In the genomic region with DNA sequence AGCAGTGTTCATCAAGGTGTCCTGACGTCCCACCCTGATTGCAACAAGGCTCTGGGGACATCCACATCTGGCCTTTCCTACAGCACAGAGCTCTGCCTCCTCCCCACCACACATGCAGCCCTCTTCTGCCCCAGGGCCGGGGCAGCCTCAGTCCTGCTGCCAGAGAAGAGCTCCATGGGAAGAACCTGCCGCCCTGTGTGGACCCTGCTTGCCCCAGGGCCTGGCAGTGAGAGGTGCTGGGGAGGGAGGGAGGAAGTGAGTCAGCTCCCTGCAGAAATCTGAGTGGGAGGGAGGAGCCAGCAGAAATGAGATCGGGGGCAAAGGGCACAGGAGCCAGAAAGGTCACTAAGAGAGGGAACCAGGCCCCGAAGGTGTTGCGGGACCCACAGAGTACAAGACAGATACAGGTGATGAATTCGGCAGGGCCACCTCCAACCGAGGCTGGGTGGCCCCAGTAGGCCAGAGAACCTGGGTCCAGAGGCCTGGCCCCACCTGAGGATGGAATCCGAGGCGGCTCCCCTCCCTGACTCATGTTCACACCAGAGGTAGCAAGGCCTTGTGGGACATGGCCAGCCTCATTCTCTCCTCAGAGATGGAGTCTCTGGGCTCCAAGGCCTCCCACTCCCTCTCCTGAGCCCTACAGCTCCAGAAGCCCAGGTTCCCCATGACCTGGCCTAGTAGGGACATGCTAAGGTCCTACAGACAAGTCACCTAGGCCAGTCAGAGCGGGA, we compare ENCODE assay signal across 8 cellular contexts. TPM values are rescaled to one million over a fixed set of nuclear protein-coding genes. Genes with fewer than 3 reads are reported as not detected.
DNase-seq lines count a peak whose midpoint lies in the region; ATAC-seq and TF ChIP-seq lines count a peak whose summit lies in the region.

No MANE protein-coding gene starts in this region.

- ATAC-seq in central memory CD8-positive, alpha-beta T cell (replicated peaks; ENCODE audit: extremely low read depth, poor library complexity, severe bottlenecking) = peak; percentile 28

- H3K27me3 Mint-ChIP-seq in central memory CD8-positive, alpha-beta T cell = no peaks in the 10 kb centered on the region

- H3K27ac Mint-ChIP-seq in central memory CD8-positive, alpha-beta T cell (ENCODE audit: low read depth) = peak overlapping the region; percentile 16

- 47 to 49% methylated on average over 10 to 11 of the region's 11 CpGs for WGBS in tibial nerve, 2 donors

- peaks cover 0 to 4% of the 10 kb centered on the region in 2 donors for H3K36me3 ChIP-seq in mucosa of rectum (ENCODE audit: control insufficient read depth in 2 of 2, insufficient read depth in 2 of 2, low read length in 2 of 2)
- H3K36me3 ChIP-seq in tibial nerve = no peaks in the 10 kb centered on the region

- peaks cover 25% of the 10 kb centered on the region for H3K4me1 Mint-ChIP-seq in central memory CD8-positive, alpha-beta T cell

- no peaks in the 10 kb centered on the region for H3K9me3 Mint-ChIP-seq in central memory CD8-positive, alpha-beta T cell

- H3K27ac ChIP-seq in mucosa of rectum (ENCODE audit: low read depth in 2 of 2, low read length in 2 of 2) (peak overlapping the region; percentile 76 to 83), tibial nerve (peak overlapping the region; percentile 25 to 92 (median 82))

- no peak for TF ChIP-seq EP300 in tibial nerve (IDR thresholded peaks at IDR 0.05)

- peak overlapping the region; percentile 23 for H3K4me3 Mint-ChIP-seq in central memory CD8-positive, alpha-beta T cell

- H3K4me1 ChIP-seq in mucosa of rectum (ENCODE audit: control insufficient read depth in 2 of 2, insufficient read depth in 2 of 2, low read length in 2 of 2) = peaks cover 38 to 44% of the 10 kb centered on the region in 2 donors
- peaks cover 0 to 99% (median 70%) of the 10 kb centered on the region in 4 donors for H3K4me1 ChIP-seq in tibial nerve

- TF ChIP-seq POLR2A in tibial nerve (IDR thresholded peaks at IDR 0.05) = no peak

- H3K36me3 Mint-ChIP-seq in central memory CD8-positive, alpha-beta T cell (ENCODE audit: insufficient read depth) = peaks cover 2% of the 10 kb centered on the region

- H3K4me3 ChIP-seq in mucosa of rectum (ENCODE audit: low read length in 2 of 2) (peak overlapping the region in 1 of 2 donors; percentile 20), tibial nerve (no peak overlapping the region)

- TF ChIP-seq CTCF in tibial nerve (IDR thresholded peaks at IDR 0.05) = no peak
- TF ChIP-seq CTCF in GM10266 (IDR thresholded peaks at IDR 0.05; ENCODE audit: control insufficient read depth, insufficient read depth, low read depth, missing control alignments) = no peak

- peak overlapping the region; percentile 14 to 29 for H3K9ac ChIP-seq in mucosa of rectum (ENCODE audit: low read depth in 1 of 2, low read length in 2 of 2)

- H3K27me3 ChIP-seq in mucosa of rectum (ENCODE audit: control insufficient read depth in 2 of 2, insufficient read depth in 2 of 2, low read length in 2 of 2) (no peaks in the 10 kb centered on the region), tibial nerve (no peaks in the 10 kb centered on the region)

- H3K9me3 ChIP-seq in mucosa of rectum (ENCODE audit: control insufficient read depth in 2 of 2, low read length in 2 of 2) = no peaks in the 10 kb centered on the region
- no peaks in the 10 kb centered on the region for H3K9me3 ChIP-seq in tibial nerve

- DNase-seq in HT1080 (ENCODE audit: low read depth) (peak; percentile 86), UCSD-AML1 (lab: John Stamatoyannopoulos, UW; ENCODE audit: unreplicated experiment) (peak; percentile 33), tibial nerve (ENCODE audit: low spot score in 2 of 2) (no peak), NCI-H146 treated with DMSO at 0.1 percent for 48 hours (lab: John Stamatoyannopoulos, UW; ENCODE audit: unreplicated experiment) (no peak), GM10266 (ENCODE audit: extremely low spot score) (no peak)
- no peak for DNase-seq in central memory CD8-positive, alpha-beta T cell (ENCODE audit: low spot score in 2 of 2)
- DNase-seq in effector CD4-positive, alpha-beta T cell = no peak

RNA-seq across cellular contexts. Expression of gene MYO18A, which starts 24.8 kb away (rescaled TPM):
- 17.0 and 21.0 TPM in 2 replicates for total RNA-seq in HT1080 (2014; rRNA removed; shearing (Covaris generic))
- 6.9 and 7.5 TPM in 2 replicates for polyA plus RNA-seq in HT1080 (2015; cell fraction: cytosol; rRNA removed)
- polyA plus RNA-seq in HT1080 (2015; cell fraction: nucleus; rRNA removed) = 45.6 and 55.3 TPM in 2 replicates
- 100 to 1,000 TPM in 3 of 4 donors, 10 to 100 TPM in 1; 71.6 to 125 (median 104) TPM for total RNA-seq in tibial nerve

Comparison
In these comparisons a context has a peak if more than half of its experiments do, and no peak if none do; other contexts are left out.
1. DNase-seq: peak in HT1080 (single experiment) and UCSD-AML1 (single experiment); none in central memory CD8-positive, alpha-beta T cell (0 of 2), tibial nerve (0 of 2), NCI-H146 treated with DMSO at 0.1 percent for 48 hours (single experiment), effector CD4-positive, alpha-beta T cell (single experiment) and GM10266 (single experiment).